ENCODE assay signal across 2 cellular contexts in the genomic region with DNA sequence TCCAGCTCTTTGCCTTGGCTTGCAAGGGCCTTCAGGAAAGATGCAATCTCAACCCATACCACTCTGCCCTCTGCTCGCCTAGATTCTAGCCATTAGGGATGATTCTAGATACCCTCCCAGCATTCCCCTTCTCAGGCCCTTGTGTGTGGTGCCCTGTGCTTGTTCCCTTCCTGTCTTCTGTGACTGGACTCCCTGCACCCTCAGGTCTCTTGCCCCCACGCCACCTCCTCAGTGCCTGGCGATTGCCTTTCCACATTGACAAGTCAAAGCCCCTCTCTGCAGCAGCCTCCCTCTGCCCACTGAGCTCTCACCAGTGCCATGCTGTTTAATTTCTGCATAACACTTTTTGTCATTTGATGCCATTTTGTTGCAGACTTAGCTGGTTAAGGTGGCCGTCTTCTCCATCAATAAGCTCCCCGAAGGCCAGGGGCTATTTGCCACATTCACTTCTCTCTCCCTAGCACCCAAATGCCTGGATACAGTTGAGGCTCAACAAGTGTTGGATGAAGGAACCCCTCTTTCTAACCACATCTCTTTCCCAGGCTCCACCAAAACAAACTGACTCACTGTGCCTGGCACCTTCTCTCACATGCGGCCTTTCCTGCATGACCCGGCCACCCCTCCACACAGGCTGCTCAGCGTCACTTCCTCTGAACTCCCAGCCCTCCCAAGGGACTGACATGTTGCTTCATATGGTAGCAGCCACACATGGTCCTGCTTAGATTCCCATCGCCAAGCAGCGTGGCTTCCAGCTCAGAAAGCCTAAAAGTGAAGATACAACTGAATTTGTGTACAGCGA.
TF ChIP-seq lines count a peak whose summit lies in the region.

No MANE protein-coding gene starts in this region.

TF ChIP-seq in IMR-90, 13 proteins besides CTCF, POLR2A, EP300 and RAD21:
- TF ChIP-seq FOS (IDR thresholded peaks at IDR 0.05; ENCODE audit: low read depth, low read length) (no peak), CEBPB (IDR thresholded peaks at IDR 0.05; ENCODE audit: low read depth, low read length) (0 out of 2 replicates have a peak, but pooled peaks have one; percentile 24)

TF ChIP-seq in K562, 482 proteins besides CTCF, POLR2A, EP300 and RAD21:
- TF ChIP-seq, protein P1, sequence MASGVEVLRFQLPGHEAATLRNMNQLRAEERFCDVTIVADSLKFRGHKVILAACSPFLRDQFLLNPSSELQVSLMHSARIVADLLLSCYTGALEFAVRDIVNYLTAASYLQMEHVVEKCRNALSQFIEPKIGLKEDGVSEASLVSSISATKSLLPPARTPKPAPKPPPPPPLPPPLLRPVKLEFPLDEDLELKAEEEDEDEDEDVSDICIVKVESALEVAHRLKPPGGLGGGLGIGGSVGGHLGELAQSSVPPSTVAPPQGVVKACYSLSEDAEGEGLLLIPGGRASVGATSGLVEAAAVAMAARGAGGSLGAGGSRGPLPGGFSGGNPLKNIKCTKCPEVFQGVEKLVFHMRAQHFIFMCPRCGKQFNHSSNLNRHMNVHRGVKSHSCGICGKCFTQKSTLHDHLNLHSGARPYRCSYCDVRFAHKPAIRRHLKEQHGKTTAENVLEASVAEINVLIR (CRISPR knock-in tag; IDR thresholded peaks at IDR 0.05), result peak; percentile 49; the same call in 1 of the 2 replicates
- TF ChIP-seq MTF1 (CRISPR knock-in tag; IDR thresholded peaks at IDR 0.05; ENCODE audit: borderline replicate concordance) (no peak), CREM (IDR thresholded peaks at IDR 0.05; ENCODE audit: low read depth) (peak; percentile 60), MITF (IDR thresholded peaks at IDR 0.05) (no peak), GABPA (tag; conservative IDR thresholded peaks at IDR 0.05; ENCODE audit: low read depth) (peak; percentile 66), L3MBTL2 (IDR thresholded peaks at IDR 0.05) (0 out of 2 replicates have a peak, but pooled peaks have one; percentile 16), RNF219 (CRISPR knock-in tag; IDR thresholded peaks at IDR 0.05) (no peak), CCAR2 (IDR thresholded peaks at IDR 0.05; ENCODE audit: low read depth, low read length) (no peak), MTA2 (IDR thresholded peaks at IDR 0.05; ENCODE audit: low read depth) (no peak), MGA (IDR thresholded peaks at IDR 0.05) (peak; percentile 24; the same call in 1 of the 2 replicates), SMARCA5 (IDR thresholded peaks at IDR 0.05) (no peak), CEBPG (CRISPR knock-in tag; IDR thresholded peaks at IDR 0.05) (no peak), CEBPG (tag; conservative IDR thresholded peaks at IDR 0.05 in 1 of 2, IDR thresholded peaks at IDR 0.05 in 1 of 2) (peak in 1 of 2 experiments; percentile 35; a peak in 1 of 4 replicates), SIN3B (IDR thresholded peaks at IDR 0.05; ENCODE audit: low read depth) (no peak)
TF ChIP-seq in K562: peak in this region for 6.
